Comparison of ENCODE assay signal across 7 cellular contexts in genomic region chr22:22822553-22822952, GRCh38.
DNase-seq lines count a peak whose midpoint lies in the region; ATAC-seq and TF ChIP-seq lines count a peak whose summit lies in the region.
"Not testable (repeated sequence)": the region's sequence is repeated elsewhere in the genome, so short reads cannot be mapped to it uniquely, and the experiment has no call there.

No MANE protein-coding gene starts in this region.

- not testable (repeated sequence) for H3F3A ChIP-seq in OCI-LY1 (ENCODE audit: insufficient read depth, low read length)

- peak overlapping the region; percentile 50 for H3K27ac ChIP-seq in CD4-positive, alpha-beta memory T cell (ENCODE audit: low read depth, low read length)
- peak overlapping the region; percentile 88 for H3K27ac ChIP-seq in OCI-LY1 (ENCODE audit: low read depth, low read length, poor library complexity, severe bottlenecking)

- not testable (repeated sequence) for H3K27me3 Mint-ChIP-seq in CD4-positive, alpha-beta memory T cell; activated CD4-positive, alpha-beta T cell treated with anti-CD3 and anti-CD28 coated beads for 36 hours; activated T-helper 17 cell treated with anti-CD3 and anti-CD28 coated beads, Interleukin-2, amount 50 U/mL, for 72 hours; natural killer cell (ENCODE audit: low read depth in 2 of 2)

- not testable (repeated sequence) for H2AFZ ChIP-seq in OCI-LY1 (ENCODE audit: low read length)

- POLR2A ChIA-PET in CD4-positive, alpha-beta memory T cell (lab: Charles Lee; ENCODE audit: partially characterized antibody) = interaction anchor here (0.8 to 15.8 kb wide), 11 partner anchors 9 to 69 kb away, joined by 3 to 250 read pairs (median 9); no protein-coding TSS in a partner anchor
- POLR2A ChIA-PET in activated CD4-positive, alpha-beta T cell treated with anti-CD3 and anti-CD28 coated beads for 36 hours (lab: Charles Lee) = interaction anchor here (0.6 kb wide), 2 partner anchors 41 to 226 kb away, joined by 5 to 8 read pairs; no protein-coding TSS in a partner anchor

- H3K4me3 ChIP-seq in CD4-positive, alpha-beta memory T cell (ENCODE audit: low read length in 2 of 2) = peak overlapping the region in 1 of 2 donors; percentile 33
- peak overlapping the region; percentile 31 for H3K4me3 ChIP-seq in OCI-LY1 (ENCODE audit: low read depth, low read length, poor library complexity, severe bottlenecking)

- H4K20me1 ChIP-seq in OCI-LY1 (ENCODE audit: insufficient read depth, low read length) = not testable (repeated sequence)

- peak overlapping the region; percentile 56 for H3K4me2 ChIP-seq in OCI-LY1 (ENCODE audit: low read length)

- CTCF ChIA-PET in CD4-positive, alpha-beta memory T cell (lab: Charles Lee; ENCODE audit: partially characterized antibody) = interaction anchor here (0.7 to 20.9 kb wide), 7 partner anchors 10 to 55 kb away, joined by 3 to 560 read pairs (median 4); no protein-coding TSS in a partner anchor
- CTCF ChIA-PET in activated CD4-positive, alpha-beta T cell treated with anti-CD3 and anti-CD28 coated beads for 36 hours (lab: Charles Lee) = interaction anchor here (1.2 to 1.6 kb wide), 2 partner anchors 62 to 119 kb away, joined by 3 to 4 read pairs; no protein-coding TSS in a partner anchor

- H3K4me3 Mint-ChIP-seq in CD4-positive, alpha-beta memory T cell = peak overlapping the region in 7 of 8 donors; percentile 23 to 74 (median 60)
- not testable (repeated sequence) for H3K4me3 Mint-ChIP-seq in activated CD4-positive, alpha-beta T cell treated with anti-CD3 and anti-CD28 coated beads for 36 hours
- peak overlapping the region; percentile 46 for H3K4me3 Mint-ChIP-seq in activated T-helper 17 cell treated with anti-CD3 and anti-CD28 coated beads, Interleukin-2, amount 50 U/mL, for 72 hours
- peak overlapping the region; percentile 52 for H3K4me3 Mint-ChIP-seq in natural killer cell

- peak overlapping the region; percentile 91 to 96 (median 94) for H3K27ac Mint-ChIP-seq in CD4-positive, alpha-beta memory T cell
- H3K27ac Mint-ChIP-seq in activated CD4-positive, alpha-beta T cell treated with anti-CD3 and anti-CD28 coated beads for 36 hours = peak overlapping the region; percentile 45
- peak overlapping the region; percentile 77 for H3K27ac Mint-ChIP-seq in activated T-helper 17 cell treated with anti-CD3 and anti-CD28 coated beads, Interleukin-2, amount 50 U/mL, for 72 hours
- H3K27ac Mint-ChIP-seq in natural killer cell = peak overlapping the region; percentile 82 to 87

- H3K9ac ChIP-seq in OCI-LY1 (ENCODE audit: low read length) = peak overlapping the region; percentile 47; the same call in 1 of the 2 replicates

- TF ChIP-seq CTCF in OCI-LY1 (IDR thresholded peaks at IDR 0.05; ENCODE audit: low read length); natural killer cell (IDR thresholded peaks at IDR 0.05): not testable (repeated sequence)

- ATAC-seq in activated CD4-positive, alpha-beta T cell treated with anti-CD3 and anti-CD28 coated beads for 36 hours; activated T-helper 17 cell treated with anti-CD3 and anti-CD28 coated beads, Interleukin-2, amount 50 U/mL, for 72 hours (replicated peaks); natural killer cell: not testable (repeated sequence)

- not testable (repeated sequence) for DNase-seq in CD4-positive, alpha-beta memory T cell; activated CD4-positive, alpha-beta T cell treated with anti-CD3 and anti-CD28 coated beads for 36 hours; natural killer cell
- DNase-seq in Kasumi-1 (lab: John Stamatoyannopoulos, UW) (peak; percentile 36 to 49), ecto neural progenitor cell (ENCODE audit: low spot score) (peak; percentile 43)

- H3K9me2 ChIP-seq in OCI-LY1 (ENCODE audit: low read depth, low read length) = not testable (repeated sequence)

- not testable (repeated sequence) for H3K79me2 ChIP-seq in OCI-LY1 (ENCODE audit: insufficient read depth, low read length)

- H3K4me1 ChIP-seq in CD4-positive, alpha-beta memory T cell (ENCODE audit: insufficient read depth, low read length) = peaks cover 76% of the 10 kb centered on the region
- H3K4me1 ChIP-seq in OCI-LY1 (ENCODE audit: insufficient read depth, low read length, severe bottlenecking) = peaks cover 97% of the 10 kb centered on the region

- intact Hi-C loops in CD4-positive, alpha-beta memory T cell (cut with micrococcal nuclease); activated CD4-positive, alpha-beta T cell treated with anti-CD3 and anti-CD28 coated beads for 36 hours (cut with DNase I, micrococcal nuclease): not testable (repeated sequence)
- intact Hi-C loops in natural killer cell (cut with micrococcal nuclease) = loop anchor here (5.0 kb wide), 1 partner anchor 35 kb away; no protein-coding TSS in a partner anchor

- peaks cover 75 to 91% (median 82%) of the 10 kb centered on the region in 4 donors for H3K4me1 Mint-ChIP-seq in CD4-positive, alpha-beta memory T cell
- peaks cover 69% of the 10 kb centered on the region for H3K4me1 Mint-ChIP-seq in activated CD4-positive, alpha-beta T cell treated with anti-CD3 and anti-CD28 coated beads for 36 hours
- H3K4me1 Mint-ChIP-seq in activated T-helper 17 cell treated with anti-CD3 and anti-CD28 coated beads, Interleukin-2, amount 50 U/mL, for 72 hours = peaks cover 55% of the 10 kb centered on the region
- peaks cover 93 to 94% of the 10 kb centered on the region in 2 donors for H3K4me1 Mint-ChIP-seq in natural killer cell

- not testable (repeated sequence) for H3K36me3 ChIP-seq in CD4-positive, alpha-beta memory T cell (ENCODE audit: insufficient read depth, low read length); OCI-LY1 (ENCODE audit: insufficient read depth, low read length)

- H3K9me3 ChIP-seq in CD4-positive, alpha-beta memory T cell (ENCODE audit: control insufficient read depth in 1 of 2, low read length in 2 of 2); OCI-LY1 (ENCODE audit: low read length): not testable (repeated sequence)

- not testable (repeated sequence) for H3K9me3 Mint-ChIP-seq in CD4-positive, alpha-beta memory T cell; activated CD4-positive, alpha-beta T cell treated with anti-CD3 and anti-CD28 coated beads for 36 hours (ENCODE audit: low read depth); activated T-helper 17 cell treated with anti-CD3 and anti-CD28 coated beads, Interleukin-2, amount 50 U/mL, for 72 hours; natural killer cell

- not testable (repeated sequence) for H3K36me3 Mint-ChIP-seq in CD4-positive, alpha-beta memory T cell; activated CD4-positive, alpha-beta T cell treated with anti-CD3 and anti-CD28 coated beads for 36 hours (ENCODE audit: low read depth); activated T-helper 17 cell treated with anti-CD3 and anti-CD28 coated beads, Interleukin-2, amount 50 U/mL, for 72 hours (ENCODE audit: low read depth); natural killer cell

- H3K27me3 ChIP-seq in CD4-positive, alpha-beta memory T cell (ENCODE audit: insufficient read depth, low read length); OCI-LY1 (ENCODE audit: insufficient read depth, low read length): not testable (repeated sequence)
